13 cellular contexts compared by ENCODE assay signal in genomic region chr9:23537192-23538059, GRCh38.
DNase-seq lines count a peak whose midpoint lies in the region; ATAC-seq and TF ChIP-seq lines count a peak whose summit lies in the region.
"Had no signal": no experiment of that assay in that cellular context is flagged by ENCODE, and none has a peak within 500 bp of the region (broad histone marks: within the 10 kb centered on the region; RNA-seq: fewer than 3 reads in every experiment).

No MANE protein-coding gene starts in this region.

- ATAC-seq in naive thymus-derived CD8-positive, alpha-beta T cell: no peak
- ATAC-seq: esophagus mucosa had no signal

- no peak overlapping the region for H3K4me3 ChIP-seq in CD4-positive, alpha-beta memory T cell (ENCODE audit: low read length in 2 of 2)
- peak overlapping the region; percentile 47 for H3K4me3 ChIP-seq in epithelial cell of proximal tubule (ENCODE audit: low read depth, low read length)

- peak overlapping the region; percentile 13 to 74 (median 36) for H3K4me3 Mint-ChIP-seq in CD4-positive, alpha-beta memory T cell
- peak overlapping the region in 7 of 10 donors; percentile 0 to 61 (median 42) for H3K4me3 Mint-ChIP-seq in naive thymus-derived CD8-positive, alpha-beta T cell
- H3K4me3 Mint-ChIP-seq: activated naive CD8-positive, alpha-beta T cell had no signal

- no peak overlapping the region for H3K27ac ChIP-seq in CD4-positive, alpha-beta memory T cell (ENCODE audit: low read depth, low read length)
- H3K27ac ChIP-seq: transverse colon had no signal

- peak overlapping the region in 1 of 7 donors; percentile 15 for H3K27ac Mint-ChIP-seq in CD4-positive, alpha-beta memory T cell
- H3K27ac Mint-ChIP-seq in naive thymus-derived CD8-positive, alpha-beta T cell: peak overlapping the region in 1 of 10 donors; percentile 14
- H3K27ac Mint-ChIP-seq: activated naive CD8-positive, alpha-beta T cell had no signal

- POLR2A ChIA-PET in CD4-positive, alpha-beta memory T cell (lab: Charles Lee; ENCODE audit: partially characterized antibody): no interaction called here
- POLR2A ChIA-PET in naive thymus-derived CD8-positive, alpha-beta T cell (lab: Charles Lee): no interaction called here

- H3K9me3 ChIP-seq in CD4-positive, alpha-beta memory T cell (ENCODE audit: control insufficient read depth in 1 of 2, low read length in 2 of 2): no peaks in the 10 kb centered on the region
- H3K9me3 ChIP-seq: transverse colon had no signal

- no peaks in the 10 kb centered on the region for H3K27me3 ChIP-seq in CD4-positive, alpha-beta memory T cell (ENCODE audit: insufficient read depth, low read length)
- H3K27me3 ChIP-seq: transverse colon had no signal

- intact Hi-C loops in CD4-positive, alpha-beta memory T cell (cut with micrococcal nuclease): no loop called here

- no peaks in the 10 kb centered on the region for H3K36me3 Mint-ChIP-seq in CD4-positive, alpha-beta memory T cell
- no peaks in the 10 kb centered on the region for H3K36me3 Mint-ChIP-seq in naive thymus-derived CD8-positive, alpha-beta T cell
- H3K36me3 Mint-ChIP-seq: activated naive CD8-positive, alpha-beta T cell had no signal

- H3K9me3 Mint-ChIP-seq in CD4-positive, alpha-beta memory T cell: peaks cover 0 to 5% (median under 1%) of the 10 kb centered on the region in 8 donors
- H3K9me3 Mint-ChIP-seq in naive thymus-derived CD8-positive, alpha-beta T cell: peaks cover 0 to 15% (median 4%) of the 10 kb centered on the region in 9 donors

- TF ChIP-seq CTCF in epithelial cell of proximal tubule (conservative IDR thresholded peaks at IDR 0.05; ENCODE audit: low read depth, low read length): no peak

- no peaks in the 10 kb centered on the region for H3K4me1 ChIP-seq in CD4-positive, alpha-beta memory T cell (ENCODE audit: insufficient read depth, low read length)
- H3K4me1 ChIP-seq: transverse colon had no signal

- peaks cover 0 to 2% of the 10 kb centered on the region in 2 donors for H3K27me3 Mint-ChIP-seq in CD4-positive, alpha-beta memory T cell
- H3K27me3 Mint-ChIP-seq in naive thymus-derived CD8-positive, alpha-beta T cell: peaks cover 5 to 22% (median 7%) of the 10 kb centered on the region in 5 donors

- DNase-seq in CD4-positive, alpha-beta memory T cell: no peak
- DNase-seq in NCI-H69 (lab: John Stamatoyannopoulos, UW) (peak; percentile 96), epithelial cell of proximal tubule (ENCODE audit: low read depth) (no peak), kidney glomerular epithelial cell (lab: John Stamatoyannopoulos, UW) (no peak), occipital lobe (lab: John Stamatoyannopoulos, UW) (no peak), SHP77 (lab: John Stamatoyannopoulos, UW) (no peak), epidermal melanocyte (ENCODE audit: insufficient read length, low spot score) (no peak)
- no peak for DNase-seq in naive thymus-derived CD8-positive, alpha-beta T cell
- DNase-seq: activated CD4-positive, alpha-beta T cell treated with anti-CD3 and anti-CD28 coated beads, Interleukin-2, amount 50 U/mL, for 1 hour; SHP77 treated with DMSO at 0.1 percent for 48 hours; transverse colon had no signal

- peaks cover 5 to 17% (median 7%) of the 10 kb centered on the region in 4 donors for H3K4me1 Mint-ChIP-seq in CD4-positive, alpha-beta memory T cell
- peaks cover 0 to 7% (median 4%) of the 10 kb centered on the region in 4 donors for H3K4me1 Mint-ChIP-seq in naive thymus-derived CD8-positive, alpha-beta T cell

- H3K36me3 ChIP-seq in CD4-positive, alpha-beta memory T cell (ENCODE audit: insufficient read depth, low read length): no peaks in the 10 kb centered on the region
- H3K36me3 ChIP-seq: transverse colon had no signal

- CTCF ChIA-PET in CD4-positive, alpha-beta memory T cell (lab: Charles Lee; ENCODE audit: partially characterized antibody): no interaction called here
